Comparison of ENCODE assay signal across 25 cellular contexts in the genomic region with DNA sequence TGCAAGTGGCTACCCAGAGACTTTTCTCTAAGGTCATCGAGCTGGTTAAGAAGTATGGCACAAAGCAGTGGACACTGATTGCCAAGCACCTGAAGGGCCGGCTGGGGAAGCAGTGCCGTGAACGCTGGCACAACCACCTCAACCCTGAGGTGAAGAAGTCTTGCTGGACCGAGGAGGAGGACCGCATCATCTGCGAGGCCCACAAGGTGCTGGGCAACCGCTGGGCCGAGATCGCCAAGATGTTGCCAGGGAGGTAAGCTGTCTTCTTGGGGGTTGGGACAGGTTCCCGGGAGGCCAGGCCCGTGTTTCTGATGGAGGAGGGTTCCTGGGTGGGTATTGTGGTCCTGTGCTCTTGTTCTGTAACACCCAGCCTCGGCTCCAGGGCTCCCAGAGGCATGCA. TPM values are rescaled to one million over a fixed set of nuclear protein-coding genes. Genes with fewer than 3 reads are reported as not detected.
DNase-seq lines count a peak whose midpoint lies in the region; ATAC-seq and TF ChIP-seq lines count a peak whose summit lies in the region.
"Had no signal": no experiment of that assay in that cellular context is flagged by ENCODE, and none has a peak within 500 bp of the region (broad histone marks: within the 10 kb centered on the region; RNA-seq: fewer than 3 reads in every experiment).

No MANE protein-coding gene starts in this region.

- ATAC-seq in Panc1 (peak; percentile 19; the same call in 1 of the 2 replicates), memory B cell (ENCODE audit: low read depth) (no peak)
- ATAC-seq: Right ventricle myocardium inferior had no signal

- CTCF ChIA-PET in Panc1 (lab: Charles Lee): no interaction called here

- no peak overlapping the region for H3K4me3 Mint-ChIP-seq in IgD-negative memory B cell
- H3K4me3 Mint-ChIP-seq in memory B cell: no peak overlapping the region
- H3K4me3 Mint-ChIP-seq: CD8-positive, alpha-beta memory T cell had no signal

- peaks cover 12 to 19% (median 16%) of the 10 kb centered on the region in 3 donors for H3K4me1 Mint-ChIP-seq in IgD-negative memory B cell
- peaks cover 14% of the 10 kb centered on the region for H3K4me1 Mint-ChIP-seq in memory B cell
- H3K4me1 Mint-ChIP-seq: CD8-positive, alpha-beta memory T cell had no signal

- H3K27me3 Mint-ChIP-seq in IgD-negative memory B cell (no peaks in the 10 kb centered on the region), memory B cell (no peaks in the 10 kb centered on the region)
- H3K27me3 Mint-ChIP-seq: CD8-positive, alpha-beta memory T cell had no signal

- H3K27me3 ChIP-seq in Panc1 (ENCODE audit: control insufficient read depth, insufficient read depth, low read length): no peaks in the 10 kb centered on the region
- H3K27me3 ChIP-seq: SJSA1 had no signal

- intact Hi-C loops in Panc1 (cut with micrococcal nuclease; ENCODE audit: unreplicated experiment) (no loop called here), posterior vena cava (cut with DNase I) (no loop called here)

- in situ Hi-C loops in Panc1 (cut with HindIII; ENCODE audit: low pct_unique_long_range_greater_than_20kb, low sequenced_read_pairs): no loop called here

- no peak for TF ChIP-seq CTCF in Panc1 (IDR thresholded peaks at IDR 0.05)

- H3K27ac Mint-ChIP-seq in IgD-negative memory B cell (peak overlapping the region; percentile 67 to 71 (median 70)), memory B cell (peak overlapping the region; percentile 58)
- H3K27ac Mint-ChIP-seq: CD8-positive, alpha-beta memory T cell had no signal

- H3K4me1 ChIP-seq in Panc1 (ENCODE audit: control insufficient read depth, insufficient read depth, low read length): no peaks in the 10 kb centered on the region
- H3K4me1 ChIP-seq: A549, SJSA1 had no signal

- peaks cover 2% of the 10 kb centered on the region for H3K36me3 Mint-ChIP-seq in IgD-negative memory B cell
- peaks cover 1% of the 10 kb centered on the region for H3K36me3 Mint-ChIP-seq in memory B cell
- H3K36me3 Mint-ChIP-seq: CD8-positive, alpha-beta memory T cell had no signal

- POLR2A ChIA-PET in Panc1 (lab: Charles Lee): no interaction called here

- no peaks in the 10 kb centered on the region for H3K9me3 ChIP-seq in Panc1 (ENCODE audit: control insufficient read depth, insufficient read depth, low read depth, low read length)
- H3K9me3 ChIP-seq: A549, SJSA1 had no signal

- H3K9me3 Mint-ChIP-seq in IgD-negative memory B cell (no peaks in the 10 kb centered on the region), memory B cell (no peaks in the 10 kb centered on the region)
- H3K9me3 Mint-ChIP-seq: CD8-positive, alpha-beta memory T cell had no signal

- H3K27ac ChIP-seq in Panc1 (ENCODE audit: low read length): no peak overlapping the region
- H3K27ac ChIP-seq: A549, C4-2B, SJSA1 had no signal

- H3K36me3 ChIP-seq in Panc1 (ENCODE audit: control insufficient read depth, insufficient read depth, low read length): no peaks in the 10 kb centered on the region

- no peak overlapping the region for H3K4me3 ChIP-seq in Panc1 (ENCODE audit: low read depth in 2 of 2, low read length in 2 of 2)
- H3K4me3 ChIP-seq: A549, SJSA1 had no signal

- DNase-seq in Panc1 (ENCODE audit: low read depth, low spot score) (no peak), memory B cell (ENCODE audit: low spot score in 2 of 2) (no peak), posterior vena cava (ENCODE audit: low spot score) (no peak), OCI-M2 (lab: John Stamatoyannopoulos, UW; ENCODE audit: unreplicated experiment) (no peak), NCI-H1417 treated with DMSO at 0.1 percent for 48 hours (lab: John Stamatoyannopoulos, UW) (no peak), putamen (ENCODE audit: low spot score) (no peak)
- DNase-seq: AML-193; CD8-positive, alpha-beta memory T cell; DMS153; DND-41; Kasumi-1; NCI-H1092 treated with DMSO at 0.1 percent for 48 hours; NCI-H1436 treated with DMSO at 0.1 percent for 48 hours; NCI-H187 treated with DMSO at 0.1 percent for 48 hours; NCI-H345; NCI-H524 treated with DMSO at 0.1 percent for 48 hours; NCI-H774; NK-92 treated with Interleukin-12 subunit alpha and Interleukin-12 subunit beta, amount 100 ng/mL, for 24 hours had no signal

- no TSS peak for BruUV-seq in Panc1 (replicated peaks; lab: Mats Ljungman, UMichigan)

RNA-seq across cellular contexts. Expression of gene MYBL2, which starts 19.9 kb away (rescaled TPM):
- polyA plus RNA-seq in IgD-negative memory B cell: 4.6 TPM
- total RNA-seq in Panc1 (2021; ENCODE audit: unreplicated experiment) (138 TPM), posterior vena cava (under 1 TPM; 0.24 to 0.60 TPM)
- polyA plus RNA-seq in Panc1 (2012; ENCODE audit: insufficient read length): 74.4 TPM

RNA-seq across cellular contexts. Expression of gene GTSF1L, which starts 40.0 kb away (rescaled TPM):
- 1.2 TPM for polyA plus RNA-seq in IgD-negative memory B cell
- total RNA-seq in Panc1 (2021; ENCODE audit: unreplicated experiment) (not detected), posterior vena cava (not detected)
- not detected for polyA plus RNA-seq in Panc1 (2012; ENCODE audit: insufficient read length)
- total RNA-seq: CD8-positive, alpha-beta memory T cell; HT-29; M059J; Right ventricle myocardium inferior; SJSA1 had no signal
- polyA plus RNA-seq: A549; CD8-positive, alpha-beta memory T cell had no signal

Comparison
In these comparisons a context has a peak if more than half of its experiments do, and no peak if none do; other contexts are left out.
1. RNA of gene MYBL2, which starts 19.9 kb away (total RNA-seq): 138 TPM in Panc1 (single experiment); 0.24 to 0.60 TPM in posterior vena cava; every median in the first group is over 10 times any median in the second.